ENCODE assay signal across 1 cellular context in genomic region chr13:105462981-105463380, GRCh38.
TF ChIP-seq lines count a peak whose summit lies in the region.

No MANE protein-coding gene starts in this region.

TF ChIP-seq in SK-N-SH, 30 proteins besides CTCF, POLR2A, EP300 and RAD21 (continued from another document):
- TF ChIP-seq ZBTB33 (IDR thresholded peaks at IDR 0.05; ENCODE audit: borderline replicate concordance, low read depth), result no peak
- TF ChIP-seq ELF1 (IDR thresholded peaks at IDR 0.05), result no peak
TF ChIP-seq in SK-N-SH: peak in this region for 3.
